8 cellular contexts compared by ENCODE assay signal in genomic region chr16:67447508-67448076, GRCh38. TPM values are rescaled to one million over a fixed set of nuclear protein-coding genes. Genes with fewer than 3 reads are reported as not detected.
DNase-seq lines count a peak whose midpoint lies in the region; ATAC-seq, FAIRE-seq and TF ChIP-seq lines count a peak whose summit lies in the region.

No MANE protein-coding gene starts in this region.

- peaks cover 20% of the 10 kb centered on the region for H3K4me1 ChIP-seq in A549

- no peak for TF ChIP-seq EP300 in A549 (IDR thresholded peaks at IDR 0.05)

- TF ChIP-seq CTCF in A549 (IDR thresholded peaks at IDR 0.05): peak; percentile 58

- FAIRE-seq in A549 (lab: Jason Lieb, UNC) (no peak), GM18507 (lab: Jason Lieb, UNC) (peak; percentile 77)

- no peak for TF ChIP-seq POLR2A in A549 (IDR thresholded peaks at IDR 0.05; ENCODE audit: low read length)

- H3K27ac ChIP-seq in A549: 0 out of 6 replicates have a peak overlapping the region, but pooled peaks of 1 of the 2 experiments have one; percentile 3

- POLR2A ChIA-PET in A549 (lab: Yijun Ruan, JAX): no interaction called here

- H3K9me3 ChIP-seq in A549: no peaks in the 10 kb centered on the region

- no peak overlapping the region for H3K4me2 ChIP-seq in A549

- peak; percentile 48 to 58 for TF ChIP-seq RAD21 in A549 (conservative IDR thresholded peaks at IDR 0.05 in 1 of 2, IDR thresholded peaks at IDR 0.05 in 1 of 2)

- DNase-seq in A549 (ENCODE audit: low read depth in 1 of 2, low spot score in 1 of 2) (peak; percentile 64 to 77), GM18507 (ENCODE audit: extremely low spot score, insufficient read length, low read depth) (peak; percentile 68), RPMI8226 (peak; percentile 87), iPS-NIHi7 (ENCODE audit: extremely low spot score) (peak; percentile 65), superior temporal gyrus (ENCODE audit: extremely low spot score) (no peak)
- DNase-seq in activated naive CD4-positive, alpha-beta T cell (lab: John Stamatoyannopoulos, UW): peak in 3 of 4 experiments; percentile 16 to 28 (median 25)
- DNase-seq in stimulated activated CD4-positive, alpha-beta T cell treated with anti-CD3 and anti-CD28 coated beads, TNF-alpha, amount 100 ng/mL, for 1 hour (ENCODE audit: low read depth in 3 of 3, low spot score in 1 of 3): peak in 2 of 3 donors; percentile 18 to 50

- H3K4me3 ChIP-seq in A549: no peak overlapping the region

- 60% methylated on average over 6 of the region's 6 CpGs for WGBS in A549 (ENCODE audit: missing lambda C conversion rate)

- CTCF ChIA-PET in A549 (lab: Yijun Ruan, JAX): interaction anchor here (0.5 to 17.9 kb wide), 24 partner anchors 9 to 777 kb away, joined by 3 to 207 read pairs (median 4); partner anchors contain the start of gene CARMIL2

- ATAC-seq in A549 (peak; percentile 54 to 76; a peak in 4 of 6 replicates), GM21526 (IDR thresholded peaks at IDR 0.05; ENCODE audit: low FRiP score, unreplicated experiment) (no peak)

TF ChIP-seq in A549, 52 proteins besides CTCF, POLR2A, EP300 and RAD21:
- no peak for TF ChIP-seq PHF8 (IDR thresholded peaks at IDR 0.05; ENCODE audit: borderline replicate concordance, low read depth)
- TF ChIP-seq NFE2L2 (conservative IDR thresholded peaks at IDR 0.05; ENCODE audit: low read length): no peak
- TF ChIP-seq CHD4 (IDR thresholded peaks at IDR 0.05; ENCODE audit: borderline replicate concordance): no peak
- TF ChIP-seq KDM1A (IDR thresholded peaks at IDR 0.05; ENCODE audit: low read depth): no peak
- TF ChIP-seq TFCP2L1 (CRISPR knock-in tag; IDR thresholded peaks at IDR 0.05): no peak
- TF ChIP-seq KDM5A (IDR thresholded peaks at IDR 0.05): no peak
- no peak for TF ChIP-seq CEBPB (IDR thresholded peaks at IDR 0.05)
- no peak for TF ChIP-seq CHD2 (IDR thresholded peaks at IDR 0.05; ENCODE audit: low read length, partially characterized antibody)
- TF ChIP-seq ZFP36 (IDR thresholded peaks at IDR 0.05; ENCODE audit: borderline replicate concordance, partially characterized antibody): peak; percentile 57
- TF ChIP-seq GATA3 (IDR thresholded peaks at IDR 0.05; ENCODE audit: borderline replicate concordance): no peak
- TF ChIP-seq SMC3 (IDR thresholded peaks at IDR 0.05): peak; percentile 48

RNA-seq across cellular contexts. Expression of gene HSD11B2, which starts 16.7 kb away (rescaled TPM):
- polyA plus RNA-seq in A549 (2011; rRNA removed): 0.53 and 0.75 TPM in 2 replicates
- 1.3 and 1.5 TPM in 2 replicates for polyA plus RNA-seq in A549 (2012; cell fraction: cytosol; rRNA removed)
- 3.0 and 3.7 TPM in 2 replicates for polyA plus RNA-seq in A549 (2012; cell fraction: nucleus; rRNA removed)
- polyA plus RNA-seq in A549 (2017; fragmentation: RNase III; extraction: RNeasy Plus Mini Kit Qiagen cat#74134 plus additional on column Dnase treatment): 0.93 to 1.6 TPM (median 1.2 TPM) in 3 replicates
- 0.21 and 0.39 TPM in 2 replicates for polyA minus RNA-seq in A549 (2011; rRNA and poly(A)+ RNA removed)

RNA-seq across cellular contexts. Expression of gene ZDHHC1, which starts 31.3 kb away (rescaled TPM):
- 3.5 and 3.8 TPM in 2 replicates for polyA plus RNA-seq in A549 (2011; rRNA removed)
- 6.8 and 10.0 TPM in 2 replicates for polyA plus RNA-seq in A549 (2012; cell fraction: cytosol; rRNA removed)
- polyA plus RNA-seq in A549 (2012; cell fraction: nucleus; rRNA removed): 27.1 and 31.1 TPM in 2 replicates
- polyA plus RNA-seq in A549 (2017; fragmentation: RNase III; extraction: RNeasy Plus Mini Kit Qiagen cat#74134 plus additional on column Dnase treatment): 5.0 to 7.2 TPM (median 5.9 TPM) in 3 replicates
- 3.8 and 9.3 TPM in 2 replicates for polyA minus RNA-seq in A549 (2011; rRNA and poly(A)+ RNA removed)

RNA-seq across cellular contexts. Expression of gene ATP6V0D1, which starts 33.4 kb away (rescaled TPM):
- polyA plus RNA-seq in A549 (2011; rRNA removed): 45.6 and 45.7 TPM in 2 replicates
- 95.8 and 108 TPM in 2 replicates for polyA plus RNA-seq in A549 (2012; cell fraction: cytosol; rRNA removed)
- 119 and 120 TPM in 2 replicates for polyA plus RNA-seq in A549 (2012; cell fraction: nucleus; rRNA removed)
- 96.5 to 103 TPM (median 101 TPM) in 3 replicates for polyA plus RNA-seq in A549 (2017; fragmentation: RNase III; extraction: RNeasy Plus Mini Kit Qiagen cat#74134 plus additional on column Dnase treatment)
- polyA minus RNA-seq in A549 (2011; rRNA and poly(A)+ RNA removed): 112 and 120 TPM in 2 replicates

RNA-seq across cellular contexts. Expression of gene AGRP, which starts 35.8 kb away (rescaled TPM):
- polyA plus RNA-seq in A549 (2011; rRNA removed): not detected in 2 replicates
- not detected in 2 replicates for polyA plus RNA-seq in A549 (2012; cell fraction: cytosol; rRNA removed)
- not detected in 2 replicates for polyA plus RNA-seq in A549 (2012; cell fraction: nucleus; rRNA removed)
- polyA plus RNA-seq in A549 (2017; fragmentation: RNase III; extraction: RNeasy Plus Mini Kit Qiagen cat#74134 plus additional on column Dnase treatment): not detected in 3 replicates
- not detected in 2 replicates for polyA minus RNA-seq in A549 (2011; rRNA and poly(A)+ RNA removed)

RNA-seq across cellular contexts. Expression of gene TPPP3, which starts 54.3 kb away (rescaled TPM):
- polyA plus RNA-seq in A549 (2011; rRNA removed) (9.4 and 10.6 TPM in 2 replicates), A549 (2017; fragmentation: RNase III; extraction: RNeasy Plus Mini Kit Qiagen cat#74134 plus additional on column Dnase treatment) (8.7 to 10.9 TPM (median 9.6 TPM) in 3 replicates)
- 20.1 and 29.1 TPM in 2 replicates for polyA plus RNA-seq in A549 (2012; cell fraction: cytosol; rRNA removed)
- 21.8 and 32.6 TPM in 2 replicates for polyA plus RNA-seq in A549 (2012; cell fraction: nucleus; rRNA removed)
- 2.4 and 2.5 TPM in 2 replicates for polyA minus RNA-seq in A549 (2011; rRNA and poly(A)+ RNA removed)
